ENCODE assay signal across 12 cellular contexts in genomic region chr12:14962180-14962579, GRCh38. TPM values are rescaled to one million over a fixed set of nuclear protein-coding genes. Genes with fewer than 3 reads are reported as not detected.
DNase-seq lines count a peak whose midpoint lies in the region; ATAC-seq and TF ChIP-seq lines count a peak whose summit lies in the region.
"Had no signal": no experiment of that assay in that cellular context is flagged by ENCODE, and none has a peak within 500 bp of the region (broad histone marks: within the 10 kb centered on the region; RNA-seq: fewer than 3 reads in every experiment).

No MANE protein-coding gene starts in this region.

- no peak for TF ChIP-seq CTCF in CD8-positive, alpha-beta T cell (IDR thresholded peaks at IDR 0.05)
- no peak for TF ChIP-seq CTCF in Loucy (conservative IDR thresholded peaks at IDR 0.05; ENCODE audit: low read length)
- TF ChIP-seq CTCF in natural killer cell (IDR thresholded peaks at IDR 0.05) = no peak
- TF ChIP-seq CTCF in prostate gland (IDR thresholded peaks at IDR 0.05) = no peak

- H3K4me3 ChIP-seq in CD8-positive, alpha-beta T cell (ENCODE audit: low read depth, low read length) = peak overlapping the region; percentile 71
- H3K4me3 ChIP-seq in Loucy (ENCODE audit: low read length, poor library complexity, severe bottlenecking) = peak overlapping the region; percentile 79
- H3K4me3 ChIP-seq in prostate gland = no peak overlapping the region
- H3K4me3 ChIP-seq: mucosa of descending colon had no signal

- H3K27me3 ChIP-seq in CD8-positive, alpha-beta T cell (ENCODE audit: insufficient read depth, low read length) = no peaks in the 10 kb centered on the region
- peaks cover 9% of the 10 kb centered on the region for H3K27me3 ChIP-seq in Loucy (ENCODE audit: insufficient read depth, low read length, poor library complexity, severe bottlenecking)
- no peaks in the 10 kb centered on the region for H3K27me3 ChIP-seq in prostate gland (replicated peaks; ENCODE audit: insufficient read depth)

- no peaks in the 10 kb centered on the region for H3K9me3 ChIP-seq in CD8-positive, alpha-beta T cell (ENCODE audit: low read length)
- no peaks in the 10 kb centered on the region for H3K9me3 ChIP-seq in Loucy (ENCODE audit: insufficient read depth, low read depth, low read length)
- no peaks in the 10 kb centered on the region for H3K9me3 ChIP-seq in prostate gland
- H3K9me3 ChIP-seq: mucosa of descending colon had no signal

- no peaks in the 10 kb centered on the region for H3K9me2 ChIP-seq in Loucy (replicated peaks; ENCODE audit: low read depth, low read length)

- H3K27ac ChIP-seq in CD8-positive, alpha-beta T cell (ENCODE audit: low read depth, low read length) = peak overlapping the region; percentile 90
- H3K27ac ChIP-seq in prostate gland = peak overlapping the region in 1 of 2 donors; percentile 5

- POLR2A ChIA-PET in CD8-positive, alpha-beta T cell (lab: Charles Lee) = interaction anchor here (0.6 to 4.7 kb wide), 17 partner anchors 10 to 192 kb away, joined by 3 to 44 read pairs (median 4); partner anchors contain the start of genes ERP27 and PDE6H

- H3K36me3 Mint-ChIP-seq in CD8-positive, alpha-beta T cell = peaks cover 40% of the 10 kb centered on the region
- peaks cover 36% of the 10 kb centered on the region for H3K36me3 Mint-ChIP-seq in activated naive CD8-positive, alpha-beta T cell treated with anti-CD3 and anti-CD28 coated beads for 36 hours
- H3K36me3 Mint-ChIP-seq in natural killer cell = peaks cover 11% of the 10 kb centered on the region

- H4K20me1 ChIP-seq in Loucy (ENCODE audit: insufficient read depth, low read length, poor library complexity, severe bottlenecking) = peaks cover 36% of the 10 kb centered on the region

- TF ChIP-seq POLR2A in prostate gland (IDR thresholded peaks at IDR 0.05) = no peak

- peaks cover 66% of the 10 kb centered on the region for H3K79me2 ChIP-seq in Loucy (ENCODE audit: insufficient read depth, low read length)

- WGBS in prostate gland = 84% methylated on average over 4 of the region's 4 CpGs

- peaks cover 19% of the 10 kb centered on the region; the same call in 1 of the 2 replicates for H3F3A ChIP-seq in Loucy (ENCODE audit: low read depth)

- intact Hi-C loops in CD8-positive, alpha-beta T cell (cut with DNase I, micrococcal nuclease) = loop anchor here (2.0 to 10.0 kb wide), 3 partner anchors 17 to 920 kb away; partner anchors contain the start of gene STRAP (in 1 of the 2)
- intact Hi-C loops in natural killer cell (cut with micrococcal nuclease) = loop anchor here (5.0 kb wide), 1 partner anchor 595 kb away; the partner anchor contains the start of gene ATF7IP
- intact Hi-C loops in prostate gland (cut with DNase I) = no loop called here

- no peaks in the 10 kb centered on the region for H3K27me3 Mint-ChIP-seq in CD8-positive, alpha-beta T cell (ENCODE audit: low read depth)
- no peaks in the 10 kb centered on the region for H3K27me3 Mint-ChIP-seq in activated naive CD8-positive, alpha-beta T cell treated with anti-CD3 and anti-CD28 coated beads for 36 hours
- H3K27me3 Mint-ChIP-seq in natural killer cell (ENCODE audit: low read depth in 2 of 2) = no peaks in the 10 kb centered on the region

- H3K4me1 ChIP-seq in CD8-positive, alpha-beta T cell (ENCODE audit: insufficient read depth, low read length) = peaks cover 36% of the 10 kb centered on the region
- peaks cover 67% of the 10 kb centered on the region for H3K4me1 ChIP-seq in Loucy (ENCODE audit: insufficient read depth, low read length, poor library complexity, severe bottlenecking)
- H3K4me1 ChIP-seq in prostate gland (replicated peaks) = peaks cover 2% of the 10 kb centered on the region

- DNase-seq in CD8-positive, alpha-beta T cell = no peak
- no peak for DNase-seq in activated naive CD8-positive, alpha-beta T cell treated with anti-CD3 and anti-CD28 coated beads for 36 hours
- DNase-seq in natural killer cell = no peak
- DNase-seq in HCEC 1CT = no peak
- DNase-seq in NCI-H1417 treated with DMSO at 0.1 percent for 48 hours (lab: John Stamatoyannopoulos, UW) = no peak
- no peak for DNase-seq in prostate gland (ENCODE audit: low spot score)
- DNase-seq: amniotic stem cell had no signal

- peak overlapping the region; percentile 93 for H3K4me2 ChIP-seq in Loucy (ENCODE audit: low read depth, low read length, poor library complexity, severe bottlenecking)

- H3K9me3 Mint-ChIP-seq in CD8-positive, alpha-beta T cell = no peaks in the 10 kb centered on the region
- H3K9me3 Mint-ChIP-seq in activated naive CD8-positive, alpha-beta T cell treated with anti-CD3 and anti-CD28 coated beads for 36 hours = no peaks in the 10 kb centered on the region
- H3K9me3 Mint-ChIP-seq in natural killer cell = no peaks in the 10 kb centered on the region

- peaks cover 69% of the 10 kb centered on the region for H3K4me1 Mint-ChIP-seq in CD8-positive, alpha-beta T cell (ENCODE audit: low read depth)
- H3K4me1 Mint-ChIP-seq in activated naive CD8-positive, alpha-beta T cell treated with anti-CD3 and anti-CD28 coated beads for 36 hours = peaks cover 44% of the 10 kb centered on the region
- peaks cover 61 to 63% of the 10 kb centered on the region in 2 donors for H3K4me1 Mint-ChIP-seq in natural killer cell

- CTCF ChIA-PET in CD8-positive, alpha-beta T cell (lab: Charles Lee) = interaction anchor here (0.9 to 1.9 kb wide), 5 partner anchors 11 to 189 kb away, joined by 3 to 10 read pairs (median 5); partner anchors contain the start of genes C12orf60, PDE6H and WBP11

- no peak for ATAC-seq in CD8-positive, alpha-beta T cell
- ATAC-seq in natural killer cell (no peak), HG03565 (IDR thresholded peaks at IDR 0.05; ENCODE audit: unreplicated experiment) (no peak)

- peak overlapping the region; percentile 99 for H3K27ac Mint-ChIP-seq in CD8-positive, alpha-beta T cell
- peak overlapping the region; percentile 97 for H3K27ac Mint-ChIP-seq in activated naive CD8-positive, alpha-beta T cell treated with anti-CD3 and anti-CD28 coated beads for 36 hours
- peak overlapping the region; percentile 97 to 98 for H3K27ac Mint-ChIP-seq in natural killer cell

- H3K9ac ChIP-seq in Loucy (ENCODE audit: low read depth, low read length, poor library complexity, severe bottlenecking) = peak overlapping the region; percentile 99

- peak overlapping the region; percentile 100 for H3K4me3 Mint-ChIP-seq in CD8-positive, alpha-beta T cell
- peak overlapping the region; percentile 98 for H3K4me3 Mint-ChIP-seq in activated naive CD8-positive, alpha-beta T cell treated with anti-CD3 and anti-CD28 coated beads for 36 hours
- H3K4me3 Mint-ChIP-seq in natural killer cell = peak overlapping the region; percentile 100

- no peaks in the 10 kb centered on the region for H3K36me3 ChIP-seq in CD8-positive, alpha-beta T cell (ENCODE audit: insufficient read depth, low read length)
- H3K36me3 ChIP-seq in Loucy (ENCODE audit: insufficient read depth, low read length) (peaks cover 9% of the 10 kb centered on the region; the same call in 1 of the 2 replicates), prostate gland (no peaks in the 10 kb centered on the region)

- no peak overlapping the region; the same call in 1 of the 2 replicates for H2AFZ ChIP-seq in Loucy (ENCODE audit: low read length)

RNA-seq across cellular contexts. Expression of gene ARHGDIB, which starts 0.8 kb away (rescaled TPM):
- 100 to 1,000 TPM; 769 to 790 TPM for total RNA-seq in CD8-positive, alpha-beta T cell
- 100 to 1,000 TPM; 652 to 665 TPM for total RNA-seq in activated naive CD8-positive, alpha-beta T cell treated with anti-CD3 and anti-CD28 coated beads for 36 hours
- total RNA-seq in natural killer cell (100 to 1,000 TPM; 838 to 962 (median 929) TPM), prostate gland (10 to 100 TPM; 40.2 to 65.9 TPM)

RNA-seq across cellular contexts. Expression of gene PDE6H, which starts 10.7 kb away (rescaled TPM):
- not detected for total RNA-seq in CD8-positive, alpha-beta T cell
- total RNA-seq in activated naive CD8-positive, alpha-beta T cell treated with anti-CD3 and anti-CD28 coated beads for 36 hours = not detected
- total RNA-seq in natural killer cell (not detected), prostate gland (not detected)
- total RNA-seq: fibroblast of lung, M059J had no signal

RNA-seq across cellular contexts. Expression of gene ERP27, which starts 23.8 kb away (rescaled TPM):
- total RNA-seq in CD8-positive, alpha-beta T cell = 10 to 100 TPM in 1 of 2 experiments, 1 to 10 TPM in 1; 9.5 to 11.1 TPM
- 1 to 10 TPM; 1.3 to 1.6 TPM for total RNA-seq in activated naive CD8-positive, alpha-beta T cell treated with anti-CD3 and anti-CD28 coated beads for 36 hours
- total RNA-seq in natural killer cell = 10 to 100 TPM in 2 of 3 donors, 1 to 10 TPM in 1; 9.8 to 15.2 (median 12.3) TPM
- total RNA-seq in prostate gland = 1 to 10 TPM in 1 of 2 donors, under 1 TPM in 1; 0.57 to 2.3 TPM
- total RNA-seq: M059J had no signal

Comparison
In these comparisons a context has a peak if more than half of its experiments do, and no peak if none do; other contexts are left out.
1. H3K4me3 ChIP-seq: peak in CD8-positive, alpha-beta T cell (single experiment) and Loucy (single experiment); none in prostate gland (0 of 2).
2. RNA of gene ARHGDIB, which starts 0.8 kb away (total RNA-seq): 838 to 962 TPM in natural killer cell, 769 to 790 TPM in CD8-positive, alpha-beta T cell and 652 to 665 TPM in activated naive CD8-positive, alpha-beta T cell treated with anti-CD3 and anti-CD28 coated beads for 36 hours; 40.2 to 65.9 TPM in prostate gland; every median in the first group is over 4 times any median in the second.
3. Peak in every context shown above with its lines, with median percentiles within 50 percentile points of each other: H3K27ac Mint-ChIP-seq and H3K4me3 Mint-ChIP-seq.